In genomic region chr4:30443289-30443688, GRCh38 we compare ENCODE assay signal across 19 cellular contexts.
DNase-seq lines count a peak whose midpoint lies in the region; ATAC-seq and TF ChIP-seq lines count a peak whose summit lies in the region.
"Had no signal": no experiment of that assay in that cellular context is flagged by ENCODE, and none has a peak within 500 bp of the region (broad histone marks: within the 10 kb centered on the region; RNA-seq: fewer than 3 reads in every experiment).

No MANE protein-coding gene starts in this region.

- intact Hi-C loops in testis (cut with DNase I; ENCODE audit: low total_unique reads) = no loop called here

- no peak for ATAC-seq in GM19035 (IDR thresholded peaks at IDR 0.05; ENCODE audit: unreplicated experiment)
- ATAC-seq in GM21717 (IDR thresholded peaks at IDR 0.05; ENCODE audit: unreplicated experiment) = no peak
- ATAC-seq: Right ventricle myocardium inferior had no signal

- peaks cover 7% of the 10 kb centered on the region for H3K4me1 Mint-ChIP-seq in endodermal cell
- H3K4me1 Mint-ChIP-seq: CD4-positive, CD25-positive, alpha-beta regulatory T cell had no signal

- no peaks in the 10 kb centered on the region for H3K9me3 Mint-ChIP-seq in endodermal cell

- no peak overlapping the region for H3K27ac Mint-ChIP-seq in endodermal cell

- H3K27ac ChIP-seq in endodermal cell (ENCODE audit: low read depth, low read length) = no peak overlapping the region
- no peak overlapping the region for H3K27ac ChIP-seq in testis
- H3K27ac ChIP-seq: KMS-11 had no signal

- H3K9ac ChIP-seq in endodermal cell (ENCODE audit: extremely low read depth, low read length, poor library complexity, severe bottlenecking) = no peak overlapping the region
- H3K9ac ChIP-seq: KMS-11 had no signal

- no peak overlapping the region for H3K4me3 ChIP-seq in endodermal cell (ENCODE audit: low read length)
- H3K4me3 ChIP-seq in testis = no peak overlapping the region

- H3K9me3 ChIP-seq in endodermal cell (ENCODE audit: control insufficient read depth, low read length) (no peaks in the 10 kb centered on the region), testis (no peaks in the 10 kb centered on the region)
- H3K9me3 ChIP-seq: BE2C, Caco-2 had no signal

- TF ChIP-seq POLR2A in testis (IDR thresholded peaks at IDR 0.05) = no peak

- WGBS in endodermal cell (ENCODE audit: insufficient coverage in 1 of 2, insufficient read length in 1 of 2), 2 experiments = 28 to 31% methylated on average over 2 of the region's 2 CpGs
- WGBS in testis, 2 donors = 78 to 79% methylated on average over 2 of the region's 2 CpGs

- H3K27me3 ChIP-seq in endodermal cell (ENCODE audit: control insufficient read depth, insufficient read depth, low read length, poor library complexity, severe bottlenecking) (no peaks in the 10 kb centered on the region), testis (no peaks in the 10 kb centered on the region)
- H3K27me3 ChIP-seq: BE2C had no signal

- no peak overlapping the region for H3K4me3 Mint-ChIP-seq in endodermal cell
- H3K4me3 Mint-ChIP-seq: CD4-positive, CD25-positive, alpha-beta regulatory T cell had no signal

- TF ChIP-seq CTCF in endodermal cell (conservative IDR thresholded peaks at IDR 0.05) = no peak
- TF ChIP-seq CTCF in testis (IDR thresholded peaks at IDR 0.05) = no peak

- DNase-seq in ELF-1 (ENCODE audit: low read depth, low spot score) (peak; percentile 1), NCI-H146 treated with DMSO at 0.1 percent for 48 hours (lab: John Stamatoyannopoulos, UW; ENCODE audit: unreplicated experiment) (peak; percentile 52), endodermal cell (peak; percentile 72), iPS-NIHi7 (ENCODE audit: extremely low spot score) (peak; percentile 14), NCI-H2107 treated with DMSO at 0.1 percent for 48 hours (lab: John Stamatoyannopoulos, UW; ENCODE audit: unreplicated experiment) (no peak), testis (no peak)
- DNase-seq: BE2C; Caco-2; CD4-positive, CD25-positive, alpha-beta regulatory T cell; GDM1; GOT3; MV-4-11; NCI-H1930; NCI-H2171; NCI-H526 had no signal

- no peaks in the 10 kb centered on the region for H3K27me3 Mint-ChIP-seq in endodermal cell (ENCODE audit: insufficient read depth)
- H3K27me3 Mint-ChIP-seq: CD4-positive, CD25-positive, alpha-beta regulatory T cell had no signal

- H3K4me1 ChIP-seq in endodermal cell (ENCODE audit: control insufficient read depth, insufficient read depth, low read length) (peaks cover 5% of the 10 kb centered on the region), testis (no peaks in the 10 kb centered on the region)
- H3K4me1 ChIP-seq: BE2C, Caco-2 had no signal

- no peaks in the 10 kb centered on the region for H3K36me3 ChIP-seq in endodermal cell (ENCODE audit: control insufficient read depth, insufficient read depth, low read length)
- H3K36me3 ChIP-seq in testis (ENCODE audit: low read depth, missing control alignments) = no peaks in the 10 kb centered on the region
- H3K36me3 ChIP-seq: BE2C had no signal

- H3K36me3 Mint-ChIP-seq in endodermal cell (ENCODE audit: low read depth) = no peaks in the 10 kb centered on the region
- H3K36me3 Mint-ChIP-seq: CD4-positive, CD25-positive, alpha-beta regulatory T cell had no signal

Comparison
In these comparisons a context has a peak if more than half of its experiments do, and no peak if none do; other contexts are left out.
1. DNase-seq: peak in ELF-1 (single experiment), NCI-H146 treated with DMSO at 0.1 percent for 48 hours (single experiment), endodermal cell (single experiment) and iPS-NIHi7 (single experiment); none in NCI-H2107 treated with DMSO at 0.1 percent for 48 hours (single experiment) and testis (single experiment).